20 cellular contexts compared by ENCODE assay signal in genomic region chr9:109022909-109023308, GRCh38. TPM values are rescaled to one million over a fixed set of nuclear protein-coding genes. Genes with fewer than 3 reads are reported as not detected.
DNase-seq lines count a peak whose midpoint lies in the region; ATAC-seq, FAIRE-seq and TF ChIP-seq lines count a peak whose summit lies in the region.
"Had no signal": no experiment of that assay in that cellular context is flagged by ENCODE, and none has a peak within 500 bp of the region (broad histone marks: within the 10 kb centered on the region; RNA-seq: fewer than 3 reads in every experiment).

No MANE protein-coding gene starts in this region.

- DNase-seq in CD8-positive, alpha-beta T cell, result no peak
- DNase-seq in PC-3, result peak; percentile 86
- DNase-seq in HepG2 (ENCODE audit: low spot score), result peak; percentile 63
- DNase-seq in activated T-cell treated with anti-CD3 and anti-CD28 coated beads for 4 hours, result no peak
- no peak for DNase-seq in NCI-H345 (lab: John Stamatoyannopoulos, UW)
- DNase-seq in germinal center (ENCODE audit: low spot score), result no peak
- DNase-seq: activated CD4-positive, alpha-beta T cell treated with anti-CD3 and anti-CD28 coated beads for 36 hours; body of pancreas; effector memory CD8-positive, alpha-beta T cell; MM.1S; NCI-H1930; NCI-H446 treated with DMSO at 0.1 percent for 48 hours had no signal

- no peaks in the 10 kb centered on the region for H3K4me1 ChIP-seq in CD8-positive, alpha-beta T cell (ENCODE audit: insufficient read depth, low read length)
- H3K4me1 ChIP-seq in PC-3 (ENCODE audit: insufficient read depth, low read length), result peaks cover 25% of the 10 kb centered on the region
- H3K4me1 ChIP-seq in HepG2 (ENCODE audit: insufficient read depth, low read length), result peaks cover 51% of the 10 kb centered on the region

- no peak for TF ChIP-seq CTCF in 22Rv1 (IDR thresholded peaks at IDR 0.05)
- no peak for TF ChIP-seq CTCF in CD8-positive, alpha-beta T cell (IDR thresholded peaks at IDR 0.05)
- no peak for TF ChIP-seq CTCF in PC-3 (conservative IDR thresholded peaks at IDR 0.05; ENCODE audit: low read depth, low read length)
- no peak for TF ChIP-seq CTCF in HepG2 (CRISPR knock-in tag; IDR thresholded peaks at IDR 0.05)

- peaks cover 5% of the 10 kb centered on the region for H3F3A ChIP-seq in PC-3 (ENCODE audit: low read length, unreplicated experiment)

- TF ChIP-seq RAD21 in HepG2 (CRISPR knock-in tag; IDR thresholded peaks at IDR 0.05), result no peak

- H3K9me3 Mint-ChIP-seq in CD8-positive, alpha-beta T cell, result no peaks in the 10 kb centered on the region
- H3K9me3 Mint-ChIP-seq: activated naive CD4-positive, alpha-beta T cell treated with anti-CD3 and anti-CD28 coated beads, Interleukin-2, amount 50 U/mL, for 72 hours; effector memory CD8-positive, alpha-beta T cell; IgD-negative memory B cell; natural killer cell treated with Interleukin-12 subunit alpha and Interleukin-12 subunit beta and Interleukin-15 and Interleukin-18, amount 100 ng/mL, for 72 hours; stimulated activated memory B cell treated with anti-CD40 and anti-IgM and Interleukin-4, amounts not matched to agents 10 μg/mL and 1 μg/mL and 100 μg/mL, for 72 hours had no signal

- peaks cover 19% of the 10 kb centered on the region for H3K4me1 Mint-ChIP-seq in CD8-positive, alpha-beta T cell (ENCODE audit: low read depth)

- in situ Hi-C loops in HepG2 (cut with HindIII; ENCODE audit: extremely low pct_ligation_motif_present, low pct_unique_long_range_greater_than_20kb), result no loop called here

- H3K79me2 ChIP-seq in PC-3 (ENCODE audit: low read length), result peaks cover 22% of the 10 kb centered on the region
- peaks cover 6% of the 10 kb centered on the region for H3K79me2 ChIP-seq in HepG2 (ENCODE audit: insufficient read depth, low read length)

- H3K4me2 ChIP-seq in PC-3 (ENCODE audit: low read length) (peak overlapping the region; percentile 59), HepG2 (ENCODE audit: low read depth, low read length) (no peak overlapping the region)

- no peaks in the 10 kb centered on the region for H3K27me3 Mint-ChIP-seq in CD8-positive, alpha-beta T cell (ENCODE audit: low read depth)
- H3K27me3 Mint-ChIP-seq: activated CD4-positive, alpha-beta T cell treated with anti-CD3 and anti-CD28 coated beads for 36 hours; effector memory CD8-positive, alpha-beta T cell; IgD-negative memory B cell; natural killer cell treated with Interleukin-12 subunit alpha and Interleukin-12 subunit beta and Interleukin-15 and Interleukin-18, amount 100 ng/mL, for 72 hours; stimulated activated memory B cell treated with anti-CD40 and anti-IgM and Interleukin-4, amounts not matched to agents 10 μg/mL and 1 μg/mL and 100 μg/mL, for 72 hours had no signal

- H3K27ac ChIP-seq in 22Rv1 (peak overlapping the region; percentile 13; the same call in 1 of the 2 replicates), PC-3 (ENCODE audit: low read length) (peak overlapping the region; percentile 49; the same call in 1 of the 2 replicates), HepG2 (ENCODE audit: extremely low read length, insufficient read depth, low read length) (peak overlapping the region; percentile 45)
- H3K27ac ChIP-seq in CD8-positive, alpha-beta T cell (ENCODE audit: low read depth, low read length), result no peak overlapping the region
- H3K27ac ChIP-seq: body of pancreas, RWPE1, thoracic aorta had no signal

- ATAC-seq in CD8-positive, alpha-beta T cell, result no peak
- ATAC-seq in PC-3 (peak; percentile 86), HepG2 (peak; percentile 71)
- ATAC-seq: activated CD4-positive, alpha-beta T cell treated with anti-CD3 and anti-CD28 coated beads for 36 hours; activated naive CD4-positive, alpha-beta T cell treated with anti-CD3 and anti-CD28 coated beads, Interleukin-2, amount 50 U/mL, for 72 hours; body of pancreas; effector memory CD8-positive, alpha-beta T cell; natural killer cell treated with Interleukin-12 subunit alpha and Interleukin-12 subunit beta and Interleukin-15 and Interleukin-18, amount 100 ng/mL, for 72 hours; stimulated activated memory B cell treated with anti-CD40 and anti-IgM and Interleukin-4, amounts not matched to agents 10 μg/mL and 1 μg/mL and 100 μg/mL, for 72 hours had no signal

- 0 out of 2 replicates have a peak, but pooled peaks cover 3% of the 10 kb centered on the region for H4K20me1 ChIP-seq in PC-3 (ENCODE audit: low read length)
- H4K20me1 ChIP-seq in HepG2 (ENCODE audit: insufficient read depth, low read length), result no peaks in the 10 kb centered on the region

- H2AFZ ChIP-seq in PC-3 (ENCODE audit: low read length) (no peak overlapping the region), HepG2 (ENCODE audit: low read length) (no peak overlapping the region)

- H3K9me3 ChIP-seq in CD8-positive, alpha-beta T cell (ENCODE audit: low read length), result no peaks in the 10 kb centered on the region
- H3K9me3 ChIP-seq in PC-3 (ENCODE audit: low read length), result no peaks in the 10 kb centered on the region
- no peaks in the 10 kb centered on the region for H3K9me3 ChIP-seq in HepG2 (ENCODE audit: low read length)
- H3K9me3 ChIP-seq: body of pancreas, thoracic aorta had no signal

- H3K4me3 Mint-ChIP-seq in CD8-positive, alpha-beta T cell, result no peak overlapping the region
- H3K4me3 Mint-ChIP-seq: activated CD4-positive, alpha-beta T cell treated with anti-CD3 and anti-CD28 coated beads for 36 hours; effector memory CD8-positive, alpha-beta T cell; IgD-negative memory B cell; natural killer cell treated with Interleukin-12 subunit alpha and Interleukin-12 subunit beta and Interleukin-15 and Interleukin-18, amount 100 ng/mL, for 72 hours; stimulated activated memory B cell treated with anti-CD40 and anti-IgM and Interleukin-4, amounts not matched to agents 10 μg/mL and 1 μg/mL and 100 μg/mL, for 72 hours had no signal

- peaks cover 9% of the 10 kb centered on the region for H3K36me3 ChIP-seq in CD8-positive, alpha-beta T cell (ENCODE audit: insufficient read depth, low read length)
- H3K36me3 ChIP-seq in PC-3 (ENCODE audit: low read depth, low read length), result peaks cover 9% of the 10 kb centered on the region; the same call in 1 of the 2 replicates
- peaks cover 9 to 28% of the 10 kb centered on the region in 2 experiments for H3K36me3 ChIP-seq in HepG2 (replicated peaks in 1 of 2; ENCODE audit: control insufficient read depth in 1 of 2, insufficient read depth in 2 of 2, low read length in 2 of 2)

- H3K9me2 ChIP-seq in PC-3 (replicated peaks; ENCODE audit: low read length), result no peaks in the 10 kb centered on the region

- peak overlapping the region; percentile 12 for H3K27ac Mint-ChIP-seq in CD8-positive, alpha-beta T cell
- H3K27ac Mint-ChIP-seq: activated CD4-positive, alpha-beta T cell treated with anti-CD3 and anti-CD28 coated beads for 36 hours; activated naive CD4-positive, alpha-beta T cell treated with anti-CD3 and anti-CD28 coated beads, Interleukin-2, amount 50 U/mL, for 72 hours; effector memory CD8-positive, alpha-beta T cell; natural killer cell treated with Interleukin-12 subunit alpha and Interleukin-12 subunit beta and Interleukin-15 and Interleukin-18, amount 100 ng/mL, for 72 hours; stimulated activated memory B cell treated with anti-CD40 and anti-IgM and Interleukin-4, amounts not matched to agents 10 μg/mL and 1 μg/mL and 100 μg/mL, for 72 hours had no signal

- H3K36me3 Mint-ChIP-seq in CD8-positive, alpha-beta T cell, result peaks cover 66% of the 10 kb centered on the region

- no peaks in the 10 kb centered on the region for H3K27me3 ChIP-seq in CD8-positive, alpha-beta T cell (ENCODE audit: insufficient read depth, low read length)
- no peaks in the 10 kb centered on the region for H3K27me3 ChIP-seq in PC-3 (ENCODE audit: low read length)
- no peaks in the 10 kb centered on the region for H3K27me3 ChIP-seq in HepG2 (ENCODE audit: control insufficient read depth in 1 of 2, insufficient read depth in 2 of 2, low read length in 2 of 2)
- H3K27me3 ChIP-seq: body of pancreas had no signal

- no TSS peak for BruUV-seq in PC-3 (replicated peaks; lab: Mats Ljungman, UMichigan)
- no TSS peak for BruUV-seq in HepG2 (replicated peaks; lab: Mats Ljungman, UMichigan)

- CTCF ChIA-PET in CD8-positive, alpha-beta T cell (lab: Charles Lee), result no interaction called here
- CTCF ChIA-PET in PC-3 (lab: Charles Lee) (no interaction called here), HepG2 (lab: Yijun Ruan, JAX; ENCODE audit: low intra/inter-chr PET ratio, low total read pairs) (no interaction called here)

- FAIRE-seq in HepG2 (lab: Jason Lieb, UNC), result peak; percentile 37
- FAIRE-seq: TTC549 had no signal

- TF ChIP-seq POLR2A in HepG2 (IDR thresholded peaks at IDR 0.05; ENCODE audit: insufficient read depth in 1 of 2, low read depth in 2 of 2, low read length in 2 of 2), result no peak

- intact Hi-C loops in CD8-positive, alpha-beta T cell (cut with DNase I, micrococcal nuclease), result no loop called here
- intact Hi-C loops in PC-3 (cut with micrococcal nuclease), result loop anchor here (1.0 kb wide), 1 partner anchor 11 kb away; no protein-coding TSS in a partner anchor
- intact Hi-C loops in HepG2 (cut with micrococcal nuclease; ENCODE audit: unreplicated experiment), result no loop called here

- H3K4me3 ChIP-seq in CD8-positive, alpha-beta T cell (ENCODE audit: low read depth, low read length), result no peak overlapping the region
- H3K4me3 ChIP-seq in PC-3 (ENCODE audit: low read length), result no peak overlapping the region
- no peak overlapping the region for H3K4me3 ChIP-seq in HepG2 (replicated peaks in 1 of 3; ENCODE audit: insufficient read depth in 1 of 3, low read depth in 2 of 3, low read length in 3 of 3)
- H3K4me3 ChIP-seq: body of pancreas, thoracic aorta had no signal

- POLR2A ChIA-PET in CD8-positive, alpha-beta T cell (lab: Charles Lee), result no interaction called here
- POLR2A ChIA-PET in PC-3 (lab: Charles Lee; ENCODE audit: unreplicated experiment) (no interaction called here), HepG2 (lab: Yijun Ruan, JAX) (interaction anchor here (0.7 to 1.6 kb wide), 3 partner anchors 8 to 95 kb away, joined by 3 to 4 read pairs (median 3); no protein-coding TSS in a partner anchor)

- peak in 1 of 2 experiments; percentile 75; a peak in 2 of 4 replicates for TF ChIP-seq EP300 in HepG2 (IDR thresholded peaks at IDR 0.05; ENCODE audit: low read depth in 2 of 2, low read length in 2 of 2)
- peak; percentile 53; the same call in 1 of the 2 replicates for TF ChIP-seq EP300 in HepG2 (CRISPR knock-in tag; IDR thresholded peaks at IDR 0.05; ENCODE audit: borderline replicate concordance)

- no peak overlapping the region for H3K9ac ChIP-seq in PC-3 (ENCODE audit: low read length)
- no peak overlapping the region; the same call in 1 of the 2 replicates for H3K9ac ChIP-seq in HepG2 (ENCODE audit: insufficient read depth, low read depth, low read length)

RNA-seq across cellular contexts. Expression of gene CTNNAL1, which starts 9.6 kb away (rescaled TPM):
- total RNA-seq in CD8-positive, alpha-beta T cell, result 1 to 10 TPM; 4.5 to 4.8 TPM
- total RNA-seq in PC-3 (2014; rRNA removed), result 80.5 and 97.7 TPM in 2 replicates
- 162 and 227 TPM in 2 replicates for total RNA-seq in HepG2 (2016; rRNA removed; fragmentation: Illumina TruSeq; extraction: Trizol)
- 53.8 and 56.6 TPM in 2 replicates for total RNA-seq in HepG2 (2016; cell fraction: cytosol; rRNA removed; fragmentation: Illumina TruSeq; extraction: Trizol; ENCODE audit: low read depth)
- total RNA-seq in HepG2 (2016; cell fraction: insoluble cytoplasmic fraction; rRNA removed; fragmentation: Illumina TruSeq; extraction: Trizol), result 167 and 237 TPM in 2 replicates
- 106 and 117 TPM in 2 replicates for total RNA-seq in HepG2 (2016; cell fraction: membrane; rRNA removed; fragmentation: Illumina TruSeq; extraction: Trizol)
- 61.8 and 66.6 TPM in 2 replicates for total RNA-seq in HepG2 (2016; cell fraction: nucleus; rRNA removed; fragmentation: Illumina TruSeq; extraction: Trizol)
- polyA plus RNA-seq in HepG2 (2011; rRNA removed), result 19.9 and 32.0 TPM in 2 replicates
- 14.6 and 17.1 TPM in 2 replicates for polyA plus RNA-seq in HepG2 (2011; cell fraction: cytosol; rRNA removed)
- 5.7 and 8.6 TPM in 2 replicates for polyA plus RNA-seq in HepG2 (2011; cell fraction: nucleus; rRNA removed)
- polyA plus RNA-seq in HepG2 (2012), result 37.5 and 38.0 TPM in 2 replicates
- polyA plus RNA-seq in HepG2 (2016; cell fraction: cytosol; fragmentation: Illumina TruSeq; extraction: Trizol; ENCODE audit: low read depth), result 41.8 and 48.7 TPM in 2 replicates
- polyA plus RNA-seq in HepG2 (2016; cell fraction: insoluble cytoplasmic fraction; fragmentation: Illumina TruSeq; extraction: Trizol; ENCODE audit: low read depth), result 146 and 166 TPM in 2 replicates
- polyA plus RNA-seq in HepG2 (2016; cell fraction: membrane; fragmentation: Illumina TruSeq; extraction: Trizol; ENCODE audit: low read depth), result 62.0 and 63.7 TPM in 2 replicates
- polyA plus RNA-seq in HepG2 (2016; cell fraction: nucleus; fragmentation: Illumina TruSeq; extraction: Trizol; ENCODE audit: insufficient read depth, low read depth), result 65.5 and 72.3 TPM in 2 replicates
- 6.1 and 7.3 TPM in 2 replicates for polyA minus RNA-seq in HepG2 (2011; rRNA and poly(A)+ RNA removed; ENCODE audit: low replicate concordance)
- polyA minus RNA-seq in HepG2 (2011; cell fraction: cytosol; rRNA and poly(A)+ RNA removed), result 19.1 and 19.5 TPM in 2 replicates
- polyA minus RNA-seq in HepG2 (2011; cell fraction: nucleus; rRNA and poly(A)+ RNA removed), result 20.9 and 21.8 TPM in 2 replicates

Comparison
In these comparisons a context has a peak if more than half of its experiments do, and no peak if none do; other contexts are left out.
1. DNase-seq: peak in PC-3 (single experiment) and HepG2 (single experiment); none in CD8-positive, alpha-beta T cell (0 of 7), activated T-cell treated with anti-CD3 and anti-CD28 coated beads for 4 hours (single experiment), NCI-H345 (single experiment) and germinal center (single experiment).
2. RNA of gene CTNNAL1, which starts 9.6 kb away (total RNA-seq): 53.8 to 237 TPM in HepG2 and 80.5 to 97.7 TPM in PC-3; 4.5 to 4.8 TPM in CD8-positive, alpha-beta T cell; every median in the first group is over 4 times any median in the second.